Comparison of ENCODE assay signal across 8 cellular contexts in the genomic region with DNA sequence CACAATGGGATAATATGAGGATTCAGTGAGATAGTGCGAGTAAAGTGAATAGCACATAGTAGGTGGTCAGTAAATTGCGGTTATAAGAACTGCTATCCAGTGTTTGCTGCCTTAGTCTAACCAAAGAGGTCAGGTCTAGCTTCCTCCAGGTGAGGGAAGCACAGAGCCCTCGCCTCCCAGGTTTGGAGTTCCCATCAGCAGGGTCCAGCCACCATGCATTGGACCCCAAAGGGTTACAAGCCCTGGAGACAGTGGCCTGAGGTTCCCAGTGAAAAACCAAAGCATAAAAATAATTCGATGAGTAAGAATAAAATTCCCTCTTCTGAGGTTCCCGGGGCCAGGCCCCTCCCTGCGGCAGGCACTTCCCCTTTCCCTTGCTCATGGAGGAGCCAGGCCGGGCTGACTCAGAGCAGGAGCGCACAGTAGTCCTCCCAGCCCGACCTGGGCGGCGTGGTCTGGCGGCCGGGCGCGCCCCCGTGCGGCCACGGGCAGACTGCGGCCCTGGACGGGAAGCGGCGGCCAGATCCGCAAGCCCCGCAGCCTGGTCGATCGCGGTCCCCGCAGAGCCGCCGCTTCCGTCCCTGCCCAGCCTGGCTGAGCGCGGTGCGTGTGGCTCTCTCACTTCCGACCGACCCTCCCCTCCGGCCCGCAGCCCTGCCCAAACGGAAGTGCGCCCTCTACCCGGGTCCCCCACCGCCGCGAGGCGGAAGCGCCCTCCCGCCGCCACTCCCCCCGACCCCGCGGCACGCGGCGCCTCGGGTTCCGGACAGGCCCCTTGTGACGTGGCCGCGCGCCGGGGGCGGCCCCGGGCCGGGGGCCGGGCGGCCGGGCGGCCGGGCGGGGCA. TPM values are rescaled to one million over a fixed set of nuclear protein-coding genes. Genes with fewer than 3 reads are reported as not detected.
DNase-seq lines count a peak whose midpoint lies in the region; ATAC-seq and TF ChIP-seq lines count a peak whose summit lies in the region.

A gene (plus strand): TSS at position 845 of the 845 bp plus-strand sequence. CDS start 1,505 bp downstream, outside the sequence.

- H3K36me3 ChIP-seq in thoracic aorta: peaks cover 8% of the 10 kb centered on the region

- no peaks in the 10 kb centered on the region for H3K9me3 ChIP-seq in thoracic aorta

- peak; percentile 90 for DNase-seq in NCI-H1092 treated with DMSO at 0.1 percent for 48 hours (lab: John Stamatoyannopoulos, UW)
- DNase-seq in SKM-1 treated with dmso at 0.1 percent for 144 hours (lab: John Stamatoyannopoulos, UW; ENCODE audit: unreplicated experiment): peak; percentile 95
- peak; percentile 97 for DNase-seq in glomerular visceral epithelial cell (ENCODE audit: extremely low spot score)
- peak; percentile 99 for DNase-seq in osteocyte (ENCODE audit: extremely low spot score, unreplicated experiment)
- peak; percentile 89 for DNase-seq in thoracic aorta (ENCODE audit: low spot score)

- H3K27ac ChIP-seq in thoracic aorta: peak within 1 kb of the TSS; percentile 91 to 96

- H3K27ac Mint-ChIP-seq in activated naive CD8-positive, alpha-beta T cell: peak within 1 kb of the TSS; percentile 97
- peak within 1 kb of the TSS; percentile 98 for H3K27ac Mint-ChIP-seq in osteocyte (ENCODE audit: unreplicated experiment)

- H3K27me3 Mint-ChIP-seq in activated naive CD8-positive, alpha-beta T cell: no peaks in the 10 kb centered on the region
- no peaks in the 10 kb centered on the region for H3K27me3 Mint-ChIP-seq in osteocyte (ENCODE audit: unreplicated experiment)

- TF ChIP-seq CTCF in GM12872 (IDR thresholded peaks at IDR 0.05; ENCODE audit: insufficient read depth, low read depth, low read length) (peak; percentile 76), osteocyte (IDR thresholded peaks at IDR 0.05) (peak; percentile 92), thoracic aorta (IDR thresholded peaks at IDR 0.05) (peak; percentile 87)

- H3K4me3 ChIP-seq in thoracic aorta: peak within 1 kb of the TSS; percentile 80

- H3K36me3 Mint-ChIP-seq in activated naive CD8-positive, alpha-beta T cell: no peaks in the 10 kb centered on the region
- no peaks in the 10 kb centered on the region for H3K36me3 Mint-ChIP-seq in osteocyte (ENCODE audit: unreplicated experiment)

- H3K4me1 Mint-ChIP-seq in activated naive CD8-positive, alpha-beta T cell (ENCODE audit: low read depth): peaks cover 16% of the 10 kb centered on the region
- peaks cover 20% of the 10 kb centered on the region for H3K4me1 Mint-ChIP-seq in osteocyte (ENCODE audit: unreplicated experiment)

- ATAC-seq in HG02642 (IDR thresholded peaks at IDR 0.05; ENCODE audit: poor library complexity, unreplicated experiment): peak; percentile 82
- ATAC-seq in thoracic aorta (ENCODE audit: insufficient number of reproducible peaks, low FRiP score, low read depth): peak; percentile 85

- peaks cover 25 to 38% of the 10 kb centered on the region in 2 donors for H3K4me1 ChIP-seq in thoracic aorta (ENCODE audit: control insufficient read depth in 1 of 2, low read depth in 2 of 2)

- H3K27me3 ChIP-seq in thoracic aorta (replicated peaks; ENCODE audit: insufficient read depth): no peaks in the 10 kb centered on the region

- H3K9me3 Mint-ChIP-seq in activated naive CD8-positive, alpha-beta T cell (ENCODE audit: low read depth): no peaks in the 10 kb centered on the region
- no peaks in the 10 kb centered on the region for H3K9me3 Mint-ChIP-seq in osteocyte (ENCODE audit: unreplicated experiment)

- peak within 1 kb of the TSS; percentile 92 for H3K4me3 Mint-ChIP-seq in activated naive CD8-positive, alpha-beta T cell
- peak within 1 kb of the TSS; percentile 98 for H3K4me3 Mint-ChIP-seq in osteocyte (ENCODE audit: unreplicated experiment)

RNA-seq across cellular contexts. Expression of the gene that starts here (rescaled TPM):
- total RNA-seq in osteocyte (95.4 and 98.7 TPM in 2 replicates), thoracic aorta (100 to 1,000 TPM in 1 of 2 donors, 10 to 100 TPM in 1; 97.7 to 163 TPM)

Comparison
In these comparisons a context has a peak if more than half of its experiments do, and no peak if none do; other contexts are left out.
1. Peak in every context shown above with its lines: DNase-seq, ATAC-seq, H3K4me3 ChIP-seq and H3K27ac ChIP-seq.